8 cellular contexts compared by ENCODE assay signal in genomic region chr9:133589454-133590227, GRCh38. TPM values are rescaled to one million over a fixed set of nuclear protein-coding genes. Genes with fewer than 3 reads are reported as not detected.
DNase-seq lines count a peak whose midpoint lies in the region; ATAC-seq and TF ChIP-seq lines count a peak whose summit lies in the region.

No MANE protein-coding gene starts in this region.

- peak overlapping the region in 1 of 9 donors; percentile 46 for H3K27ac Mint-ChIP-seq in naive thymus-derived CD4-positive, alpha-beta T cell

- H3K36me3 ChIP-seq in BJ (ENCODE audit: control insufficient read depth, insufficient read depth, low read length) = no peaks in the 10 kb centered on the region
- H3K36me3 ChIP-seq in naive thymus-derived CD4-positive, alpha-beta T cell (ENCODE audit: control insufficient read depth in 2 of 3, insufficient read depth in 3 of 3, low read length in 3 of 3) = no peaks in the 10 kb centered on the region

- intact Hi-C loops in naive thymus-derived CD4-positive, alpha-beta T cell (cut with micrococcal nuclease) = no loop called here

- H3K4me1 Mint-ChIP-seq in naive thymus-derived CD4-positive, alpha-beta T cell = peaks cover 0 to 7% (median 2%) of the 10 kb centered on the region in 7 donors

- H3K9me3 Mint-ChIP-seq in naive thymus-derived CD4-positive, alpha-beta T cell = peaks cover 0 to 5% (median 0%) of the 10 kb centered on the region in 11 donors

- peaks cover 0 to 6% of the 10 kb centered on the region in 2 donors for H3K4me1 ChIP-seq in naive thymus-derived CD4-positive, alpha-beta T cell (ENCODE audit: control insufficient read depth in 2 of 2, insufficient read depth in 2 of 2, low read length in 2 of 2)

- H3K4me3 ChIP-seq in BJ (ENCODE audit: low read depth, low read length) = no peak overlapping the region
- H3K4me3 ChIP-seq in NB4 (ENCODE audit: low read depth, low read length) = no peak overlapping the region
- H3K4me3 ChIP-seq in naive thymus-derived CD4-positive, alpha-beta T cell (ENCODE audit: low read length) = no peak overlapping the region

- peaks cover 15% of the 10 kb centered on the region for H3K27me3 ChIP-seq in BJ (ENCODE audit: control insufficient read depth, insufficient read depth, low read length)
- H3K27me3 ChIP-seq in naive thymus-derived CD4-positive, alpha-beta T cell (ENCODE audit: control insufficient read depth in 2 of 2, insufficient read depth in 2 of 2, low read length in 2 of 2) = peaks cover 0 to 7% of the 10 kb centered on the region in 2 donors

- H3K9me3 ChIP-seq in naive thymus-derived CD4-positive, alpha-beta T cell (ENCODE audit: control insufficient read depth in 2 of 3, low read length in 3 of 3) = no peaks in the 10 kb centered on the region

- no peak overlapping the region for H3K27ac ChIP-seq in naive thymus-derived CD4-positive, alpha-beta T cell (ENCODE audit: low read depth, low read length)
- no peak overlapping the region for H3K27ac ChIP-seq in caudate nucleus (ENCODE audit: low read depth, low read length)

- DNase-seq in BJ (ENCODE audit: low read depth) (no peak), NB4 (ENCODE audit: low read depth) (no peak), caudate nucleus (lab: John Stamatoyannopoulos, UW) (no peak)
- peak; percentile 79 for DNase-seq in activated effector memory CD4-positive, alpha-beta T cell treated with anti-CD3 and anti-CD28 coated beads, Interleukin-2, amount 50 U/mL, for 16 hours
- peak in 6 of 9 donors; percentile 21 to 42 (median 35) for DNase-seq in naive thymus-derived CD4-positive, alpha-beta T cell

- no peak overlapping the region for H3K4me3 Mint-ChIP-seq in naive thymus-derived CD4-positive, alpha-beta T cell

- TF ChIP-seq CTCF in BJ (IDR thresholded peaks at IDR 0.05; ENCODE audit: insufficient read depth, low read depth, low read length) (peak; percentile 36), NB4 (IDR thresholded peaks at IDR 0.05; ENCODE audit: low read depth, low read length) (peak; percentile 46)

- peaks cover 0 to 2% (median 0%) of the 10 kb centered on the region in 5 donors for H3K36me3 Mint-ChIP-seq in naive thymus-derived CD4-positive, alpha-beta T cell

- POLR2A ChIA-PET in BJ (lab: Charles Lee) = no interaction called here
- POLR2A ChIA-PET in naive thymus-derived CD4-positive, alpha-beta T cell (lab: Charles Lee) = no interaction called here

- H3K27me3 Mint-ChIP-seq in naive thymus-derived CD4-positive, alpha-beta T cell = peaks cover under 1 to 15% (median 14%) of the 10 kb centered on the region in 5 donors

- no peak for ATAC-seq in naive thymus-derived CD4-positive, alpha-beta T cell
- ATAC-seq in GM21717 (IDR thresholded peaks at IDR 0.05; ENCODE audit: unreplicated experiment) (no peak), HG02571 (IDR thresholded peaks at IDR 0.05; ENCODE audit: unreplicated experiment) (no peak), GM21529 (IDR thresholded peaks at IDR 0.05; ENCODE audit: unreplicated experiment) (no peak)

- CTCF ChIA-PET in BJ (lab: Yijun Ruan, JAX) = interaction anchor here (0.6 kb wide), 1 partner anchor 146 kb away, joined by 3 read pairs; no protein-coding TSS in a partner anchor
- CTCF ChIA-PET in naive thymus-derived CD4-positive, alpha-beta T cell (lab: Charles Lee) = interaction anchor here (0.6 to 1.9 kb wide), 4 partner anchors 123 to 181 kb away, joined by 3 to 8 read pairs (median 3); no protein-coding TSS in a partner anchor

- TF ChIP-seq POLR2A in NB4 (IDR thresholded peaks at IDR 0.05; ENCODE audit: extremely low read depth, insufficient read length) = no peak

RNA-seq across cellular contexts. Expression of gene FAM163B, which starts 19.5 kb away (rescaled TPM):
- polyA plus RNA-seq in BJ (2011; rRNA removed) = not detected in 2 replicates
- polyA minus RNA-seq in BJ (2011; rRNA and poly(A)+ RNA removed) = not detected in 2 replicates
- not detected for total RNA-seq in naive thymus-derived CD4-positive, alpha-beta T cell
- polyA plus RNA-seq in naive thymus-derived CD4-positive, alpha-beta T cell = not detected

RNA-seq across cellular contexts. Expression of gene DBH, which starts 46.5 kb away (rescaled TPM):
- polyA plus RNA-seq in BJ (2011; rRNA removed) = not detected in 2 replicates
- not detected in 2 replicates for polyA minus RNA-seq in BJ (2011; rRNA and poly(A)+ RNA removed)
- 1 to 10 TPM in 1 of 5 experiments, under 1 TPM in 3, not detected in 1; 0.08 to 1.2 (median 0.14) TPM for total RNA-seq in naive thymus-derived CD4-positive, alpha-beta T cell
- polyA plus RNA-seq in naive thymus-derived CD4-positive, alpha-beta T cell = under 1 TPM; 0.14 to 0.38 TPM

RNA-seq across cellular contexts. Expression of gene ADAMTSL2, which starts 55.1 kb away (rescaled TPM):
- not detected in 2 replicates for polyA plus RNA-seq in BJ (2011; rRNA removed)
- polyA minus RNA-seq in BJ (2011; rRNA and poly(A)+ RNA removed) = 0.10 TPM in 1 of 2 replicates, not detected in the other
- 1 to 10 TPM in 1 of 5 experiments, under 1 TPM in 3, not detected in 1; 0.69 to 2.7 (median 0.81) TPM for total RNA-seq in naive thymus-derived CD4-positive, alpha-beta T cell
- polyA plus RNA-seq in naive thymus-derived CD4-positive, alpha-beta T cell = under 1 TPM; 0.16 to 0.19 TPM

Comparison
In these comparisons a context has a peak if more than half of its experiments do, and no peak if none do; other contexts are left out.
1. DNase-seq: peak in activated effector memory CD4-positive, alpha-beta T cell treated with anti-CD3 and anti-CD28 coated beads, Interleukin-2, amount 50 U/mL, for 16 hours (single experiment) and naive thymus-derived CD4-positive, alpha-beta T cell (6 of 9); none in BJ (single experiment), NB4 (single experiment) and caudate nucleus (0 of 61).